Comparison of ENCODE assay signal across 21 cellular contexts in genomic region chr3:123790254-123791072, GRCh38.
DNase-seq lines count a peak whose midpoint lies in the region; ATAC-seq and TF ChIP-seq lines count a peak whose summit lies in the region.
"Had no signal": no experiment of that assay in that cellular context is flagged by ENCODE, and none has a peak within 500 bp of the region (broad histone marks: within the 10 kb centered on the region; RNA-seq: fewer than 3 reads in every experiment).

No MANE protein-coding gene starts in this region.

- CTCF ChIA-PET in MCF 10A (lab: Yijun Ruan, JAX) = interaction anchor here (0.5 to 1.4 kb wide), 5 partner anchors 46 to 461 kb away, joined by 3 to 5 read pairs (median 3); no protein-coding TSS in a partner anchor

- no peaks in the 10 kb centered on the region for H4K20me1 ChIP-seq in GM23248 (ENCODE audit: insufficient read depth)

- H3K9me3 ChIP-seq in GM23248 (ENCODE audit: low read depth) = no peaks in the 10 kb centered on the region
- no peaks in the 10 kb centered on the region for H3K9me3 ChIP-seq in adipocyte (ENCODE audit: control insufficient read depth, low read length)
- H3K9me3 ChIP-seq: HAP-1 had no signal

- DNase-seq in GM23248 (peak; percentile 67), adipocyte (ENCODE audit: low read depth) (peak; percentile 53), myocyte (ENCODE audit: low read depth) (peak; percentile 41), left ventricle myocardium superior (no peak), MCF 10A (ENCODE audit: unreplicated experiment) (no peak)
- DNase-seq: activated CD4-positive, alpha-beta T cell treated with anti-CD3 and anti-CD28 coated beads, Interleukin-2, amount 50 U/mL, for 48 hours; activated CD4-positive, CD25-positive, alpha-beta regulatory T cell; activated naive CD4-positive, alpha-beta T cell treated with anti-CD3 and anti-CD28 coated beads for 36 hours; CD8-positive, alpha-beta T cell; GF-D8; glutamatergic neuron; Karpas-422; NCI-H526 treated with DMSO at 0.1 percent for 48 hours; right cardiac atrium; SIG-M5; stimulated activated naive B cell treated with anti-CD40 and anti-IgM and Interleukin-4, amounts not matched to agents 10 μg/mL and 1 μg/mL and 100 μg/mL, for 72 hours; T-cell had no signal

- intact Hi-C loops in left ventricle myocardium superior (cut with micrococcal nuclease) (no loop called here), MCF 10A (cut with micrococcal nuclease) (no loop called here)

- H3K36me3 Mint-ChIP-seq in MCF 10A (ENCODE audit: insufficient read depth, unreplicated experiment) = no peaks in the 10 kb centered on the region
- H3K36me3 Mint-ChIP-seq: CD8-positive, alpha-beta T cell; natural killer cell treated with Interleukin-12 subunit alpha and Interleukin-12 subunit beta and Interleukin-15 and Interleukin-18, amount 100 ng/mL, for 72 hours; stimulated activated naive B cell treated with anti-CD40 and anti-IgM and Interleukin-4, amounts not matched to agents 10 μg/mL and 1 μg/mL and 100 μg/mL, for 72 hours; T-cell had no signal

- peaks cover 23% of the 10 kb centered on the region for H3K4me1 Mint-ChIP-seq in MCF 10A (ENCODE audit: insufficient read depth, unreplicated experiment)
- H3K4me1 Mint-ChIP-seq: stimulated activated naive B cell treated with anti-CD40 and anti-IgM and Interleukin-4, amounts not matched to agents 10 μg/mL and 1 μg/mL and 100 μg/mL, for 72 hours; T-cell had no signal

- H3K79me2 ChIP-seq in GM23248 (ENCODE audit: insufficient read depth) = peaks cover 23% of the 10 kb centered on the region

- no peak overlapping the region for H2AFZ ChIP-seq in GM23248

- WGBS in GM23248 (ENCODE audit: low coverage in 1 of 2, low lambda C conversion rate in 2 of 2, missing lambda C conversion rate in 2 of 2), 2 experiments = 77 to 81% methylated on average over 9 of the region's 9 CpGs

- no peak for TF ChIP-seq CTCF in MCF 10A (IDR thresholded peaks at IDR 0.05; ENCODE audit: unreplicated experiment)

- no peak for ATAC-seq in HG02678 (IDR thresholded peaks at IDR 0.05; ENCODE audit: unreplicated experiment)
- ATAC-seq in HG03139 (IDR thresholded peaks at IDR 0.05; ENCODE audit: unreplicated experiment) = no peak
- no peak for ATAC-seq in left ventricle myocardium superior
- ATAC-seq: CD8-positive, alpha-beta T cell; right cardiac atrium; stimulated activated naive B cell treated with anti-CD40 and anti-IgM and Interleukin-4, amounts not matched to agents 10 μg/mL and 1 μg/mL and 100 μg/mL, for 72 hours; T-cell had no signal

- H3K27me3 ChIP-seq in GM23248 (replicated peaks; ENCODE audit: insufficient read depth) = no peaks in the 10 kb centered on the region
- H3K27me3 ChIP-seq in adipocyte (replicated peaks; ENCODE audit: control insufficient read depth, insufficient read depth, low read length) = no peaks in the 10 kb centered on the region

- H3K4me3 ChIP-seq in GM23248 = no peak overlapping the region
- H3K4me3 ChIP-seq in adipocyte (ENCODE audit: low read length) = no peak overlapping the region
- H3K4me3 ChIP-seq: HAP-1 had no signal

- H3K36me3 ChIP-seq in GM23248 (ENCODE audit: low read depth) (peaks cover 24% of the 10 kb centered on the region; the same call in 1 of the 2 replicates), adipocyte (ENCODE audit: control insufficient read depth, insufficient read depth, low read length, severe bottlenecking) (peaks cover 24% of the 10 kb centered on the region)
- H3K36me3 ChIP-seq: HAP-1 had no signal

- no peak overlapping the region for H3K9ac ChIP-seq in GM23248
- H3K9ac ChIP-seq in adipocyte (ENCODE audit: low read length) = no peak overlapping the region

- no peak overlapping the region for H3K27ac Mint-ChIP-seq in MCF 10A (ENCODE audit: low read depth, unreplicated experiment)
- H3K27ac Mint-ChIP-seq: activated naive CD4-positive, alpha-beta T cell treated with anti-CD3 and anti-CD28 coated beads for 36 hours; CD8-positive, alpha-beta T cell; natural killer cell treated with Interleukin-12 subunit alpha and Interleukin-12 subunit beta and Interleukin-15 and Interleukin-18, amount 100 ng/mL, for 72 hours; stimulated activated naive B cell treated with anti-CD40 and anti-IgM and Interleukin-4, amounts not matched to agents 10 μg/mL and 1 μg/mL and 100 μg/mL, for 72 hours; T-cell had no signal

- BruUV-seq in MCF 10A (replicated peaks; lab: Mats Ljungman, UMichigan) = no TSS peak

- H3F3A ChIP-seq in GM23248 (ENCODE audit: insufficient read depth) = peaks cover 36% of the 10 kb centered on the region

- H3K27me3 Mint-ChIP-seq in MCF 10A (ENCODE audit: insufficient read depth, unreplicated experiment) = no peaks in the 10 kb centered on the region
- H3K27me3 Mint-ChIP-seq: stimulated activated naive B cell treated with anti-CD40 and anti-IgM and Interleukin-4, amounts not matched to agents 10 μg/mL and 1 μg/mL and 100 μg/mL, for 72 hours had no signal

- H3K9me2 ChIP-seq in GM23248 (ENCODE audit: insufficient read depth) = no peaks in the 10 kb centered on the region

- no peak overlapping the region for H3K4me3 Mint-ChIP-seq in MCF 10A (ENCODE audit: unreplicated experiment)
- H3K4me3 Mint-ChIP-seq: activated naive CD4-positive, alpha-beta T cell treated with anti-CD3 and anti-CD28 coated beads for 36 hours; CD8-positive, alpha-beta T cell; natural killer cell treated with Interleukin-12 subunit alpha and Interleukin-12 subunit beta and Interleukin-15 and Interleukin-18, amount 100 ng/mL, for 72 hours; stimulated activated naive B cell treated with anti-CD40 and anti-IgM and Interleukin-4, amounts not matched to agents 10 μg/mL and 1 μg/mL and 100 μg/mL, for 72 hours; T-cell had no signal

- POLR2A ChIA-PET in MCF 10A (lab: Yijun Ruan, JAX) = interaction anchor here (1.1 kb wide), 1 partner anchor 26 kb away, joined by 3 read pairs; no protein-coding TSS in a partner anchor

- H3K4me1 ChIP-seq in GM23248 (ENCODE audit: insufficient read depth) (peaks cover 48% of the 10 kb centered on the region), adipocyte (ENCODE audit: control insufficient read depth, insufficient read depth, low read length) (peaks cover 24% of the 10 kb centered on the region)
- H3K4me1 ChIP-seq: HAP-1 had no signal

- in situ Hi-C loops in GM23248 (cut with MboI) = no loop called here

- peak overlapping the region; percentile 51 for H3K4me2 ChIP-seq in GM23248 (ENCODE audit: unreplicated experiment)

- no peaks in the 10 kb centered on the region for H3K9me3 Mint-ChIP-seq in MCF 10A (ENCODE audit: unreplicated experiment)
- H3K9me3 Mint-ChIP-seq: activated naive CD4-positive, alpha-beta T cell treated with anti-CD3 and anti-CD28 coated beads for 36 hours; CD8-positive, alpha-beta T cell; natural killer cell treated with Interleukin-12 subunit alpha and Interleukin-12 subunit beta and Interleukin-15 and Interleukin-18, amount 100 ng/mL, for 72 hours; stimulated activated naive B cell treated with anti-CD40 and anti-IgM and Interleukin-4, amounts not matched to agents 10 μg/mL and 1 μg/mL and 100 μg/mL, for 72 hours; T-cell had no signal

- H3K27ac ChIP-seq in GM23248 = peak overlapping the region; percentile 47

Comparison
In these comparisons a context has a peak if more than half of its experiments do, and no peak if none do; other contexts are left out.
1. DNase-seq: peak in GM23248 (single experiment), adipocyte (single experiment) and myocyte (single experiment); none in left ventricle myocardium superior (single experiment) and MCF 10A (single experiment).